In genomic region chr10:35446439-35446838, GRCh38 we compare ENCODE assay signal across 15 cellular contexts.
A peak's percentile ranks its signal among the peaks of the same experiment; 100 is the strongest.
DNase-seq lines count a peak whose midpoint lies in the region; ATAC-seq and TF ChIP-seq lines count a peak whose summit lies in the region.
"Had no signal": no experiment of that assay in that cellular context is flagged by ENCODE, and none has a peak within 500 bp of the region (broad histone marks: within the 10 kb centered on the region; RNA-seq: fewer than 3 reads in every experiment).

No MANE protein-coding gene starts in this region.

- TF ChIP-seq CTCF in Loucy (conservative IDR thresholded peaks at IDR 0.05; ENCODE audit: low read length) (no peak), endothelial cell (IDR thresholded peaks at IDR 0.05; ENCODE audit: unreplicated experiment) (no peak), osteocyte (IDR thresholded peaks at IDR 0.05) (no peak)

- peaks cover 26 to 70% (median 61%) of the 10 kb centered on the region in 4 donors for H3K4me1 Mint-ChIP-seq in CD4-positive, CD25-positive, alpha-beta regulatory T cell
- peaks cover 65% of the 10 kb centered on the region for H3K4me1 Mint-ChIP-seq in endothelial cell (ENCODE audit: unreplicated experiment)
- H3K4me1 Mint-ChIP-seq in osteocyte (ENCODE audit: unreplicated experiment): peaks cover 57% of the 10 kb centered on the region

- no peaks in the 10 kb centered on the region for H3K36me3 ChIP-seq in CD4-positive, CD25-positive, alpha-beta regulatory T cell (ENCODE audit: control insufficient read depth, insufficient read depth, low read length)
- H3K36me3 ChIP-seq in Loucy (ENCODE audit: insufficient read depth, low read length) (no peaks in the 10 kb centered on the region), Karpas-422 (ENCODE audit: insufficient read depth, low read length) (no peaks in the 10 kb centered on the region)
- H3K36me3 ChIP-seq: thoracic aorta had no signal

- no peak for DNase-seq in CD4-positive, CD25-positive, alpha-beta regulatory T cell
- DNase-seq in endothelial cell (ENCODE audit: low spot score): no peak
- DNase-seq in osteocyte (ENCODE audit: extremely low spot score, unreplicated experiment): no peak
- DNase-seq in SIG-M5 (lab: John Stamatoyannopoulos, UW): no peak
- no peak for DNase-seq in C1 segment of cervical spinal cord (lab: John Stamatoyannopoulos, UW)
- DNase-seq in Karpas-422: no peak
- DNase-seq: mesendoderm; NCI-H1417; NCI-H2171; NCI-H82; stimulated activated CD4-positive, alpha-beta T cell treated with anti-CD3 and anti-CD28 coated beads, Interleukin-4, amount 100 ng/mL, for 4 hours had no signal

- no peak overlapping the region for H3K4me3 ChIP-seq in CD4-positive, CD25-positive, alpha-beta regulatory T cell (ENCODE audit: low read depth, low read length)
- H3K4me3 ChIP-seq in Loucy (ENCODE audit: low read length, poor library complexity, severe bottlenecking) (peak overlapping the region; percentile 55), Karpas-422 (ENCODE audit: low read length) (no peak overlapping the region)
- H3K4me3 ChIP-seq: thoracic aorta had no signal

- no peaks in the 10 kb centered on the region for H3K27me3 ChIP-seq in CD4-positive, CD25-positive, alpha-beta regulatory T cell (ENCODE audit: control insufficient read depth, insufficient read depth, low read length)
- H3K27me3 ChIP-seq in Loucy (ENCODE audit: insufficient read depth, low read length, poor library complexity, severe bottlenecking) (no peaks in the 10 kb centered on the region), Karpas-422 (ENCODE audit: low read length) (0 out of 2 replicates have a peak, but pooled peaks cover 3% of the 10 kb centered on the region)

- H3K36me3 Mint-ChIP-seq in CD4-positive, CD25-positive, alpha-beta regulatory T cell: peaks cover 10% of the 10 kb centered on the region
- peaks cover 48% of the 10 kb centered on the region for H3K36me3 Mint-ChIP-seq in endothelial cell (ENCODE audit: low read depth, unreplicated experiment)
- peaks cover 4% of the 10 kb centered on the region for H3K36me3 Mint-ChIP-seq in osteocyte (ENCODE audit: unreplicated experiment)

- ATAC-seq in CD4-positive, CD25-positive, alpha-beta regulatory T cell (ENCODE audit: low read depth in 2 of 2): no peak
- ATAC-seq in GM21528 (IDR thresholded peaks at IDR 0.05; ENCODE audit: low FRiP score, unreplicated experiment): no peak
- ATAC-seq: WTC11 had no signal

- H3K4me2 ChIP-seq in Loucy (ENCODE audit: low read depth, low read length, poor library complexity, severe bottlenecking) (peak overlapping the region; percentile 71), Karpas-422 (ENCODE audit: low read depth, low read length, poor library complexity, severe bottlenecking) (no peak overlapping the region)

- H3F3A ChIP-seq in Loucy (ENCODE audit: low read depth): peaks cover 8% of the 10 kb centered on the region; the same call in 1 of the 2 replicates

- peak overlapping the region in 1 of 4 donors; percentile 15 for H3K4me3 Mint-ChIP-seq in CD4-positive, CD25-positive, alpha-beta regulatory T cell
- no peak overlapping the region for H3K4me3 Mint-ChIP-seq in endothelial cell (ENCODE audit: unreplicated experiment)
- no peak overlapping the region for H3K4me3 Mint-ChIP-seq in osteocyte (ENCODE audit: unreplicated experiment)
- H3K4me3 Mint-ChIP-seq: WTC11 had no signal

- no peak overlapping the region for H2AFZ ChIP-seq in Loucy (ENCODE audit: low read length)
- no peak overlapping the region for H2AFZ ChIP-seq in Karpas-422 (ENCODE audit: low read length)

- H3K9me3 ChIP-seq in CD4-positive, CD25-positive, alpha-beta regulatory T cell (ENCODE audit: control insufficient read depth in 2 of 2, low read length in 2 of 2): peaks cover 30 to 40% of the 10 kb centered on the region in 2 experiments
- H3K9me3 ChIP-seq in Loucy (ENCODE audit: insufficient read depth, low read depth, low read length): peaks cover 15% of the 10 kb centered on the region; the same call in 1 of the 2 replicates
- H3K9me3 ChIP-seq in Karpas-422 (ENCODE audit: low read length): peaks cover 18% of the 10 kb centered on the region

- H3K27ac ChIP-seq in CD4-positive, CD25-positive, alpha-beta regulatory T cell (ENCODE audit: insufficient read depth, low read length, poor library complexity, severe bottlenecking): no peak overlapping the region
- H3K27ac ChIP-seq in Karpas-422 (ENCODE audit: low read length): no peak overlapping the region

- no peaks in the 10 kb centered on the region for H3K9me2 ChIP-seq in Loucy (replicated peaks; ENCODE audit: low read depth, low read length)
- H3K9me2 ChIP-seq in Karpas-422 (replicated peaks; ENCODE audit: insufficient read depth, low read length): no peaks in the 10 kb centered on the region

- peaks cover 0 to 39% (median 8%) of the 10 kb centered on the region in 7 donors for H3K9me3 Mint-ChIP-seq in CD4-positive, CD25-positive, alpha-beta regulatory T cell
- H3K9me3 Mint-ChIP-seq in endothelial cell (ENCODE audit: unreplicated experiment): peaks cover 21% of the 10 kb centered on the region
- H3K9me3 Mint-ChIP-seq in osteocyte (ENCODE audit: unreplicated experiment): peaks cover 16% of the 10 kb centered on the region

- H3K9ac ChIP-seq in Loucy (ENCODE audit: low read depth, low read length, poor library complexity, severe bottlenecking) (peak overlapping the region; percentile 50), Karpas-422 (ENCODE audit: low read length) (no peak overlapping the region)

- H3K4me1 ChIP-seq in CD4-positive, CD25-positive, alpha-beta regulatory T cell (ENCODE audit: control insufficient read depth, insufficient read depth, low read length, poor library complexity, severe bottlenecking): peaks cover 48% of the 10 kb centered on the region
- H3K4me1 ChIP-seq in Loucy (ENCODE audit: insufficient read depth, low read length, poor library complexity, severe bottlenecking): peaks cover 75% of the 10 kb centered on the region
- peaks cover 6% of the 10 kb centered on the region; the same call in 1 of the 2 replicates for H3K4me1 ChIP-seq in Karpas-422 (ENCODE audit: low read length)

- H3K79me2 ChIP-seq in Loucy (ENCODE audit: insufficient read depth, low read length) (peaks cover 97% of the 10 kb centered on the region), Karpas-422 (ENCODE audit: low read length) (peaks cover 4% of the 10 kb centered on the region; the same call in 1 of the 2 replicates)

- H3K27me3 Mint-ChIP-seq in CD4-positive, CD25-positive, alpha-beta regulatory T cell: no peaks in the 10 kb centered on the region
- peaks cover 34% of the 10 kb centered on the region for H3K27me3 Mint-ChIP-seq in endothelial cell (ENCODE audit: unreplicated experiment)
- H3K27me3 Mint-ChIP-seq in osteocyte (ENCODE audit: unreplicated experiment): no peaks in the 10 kb centered on the region

- peak overlapping the region; percentile 10 to 93 (median 52) for H3K27ac Mint-ChIP-seq in CD4-positive, CD25-positive, alpha-beta regulatory T cell
- peak overlapping the region; percentile 68 for H3K27ac Mint-ChIP-seq in endothelial cell (ENCODE audit: unreplicated experiment)
- peak overlapping the region; percentile 21 for H3K27ac Mint-ChIP-seq in osteocyte (ENCODE audit: unreplicated experiment)
- H3K27ac Mint-ChIP-seq: WTC11 had no signal

- peaks cover 14% of the 10 kb centered on the region for H4K20me1 ChIP-seq in Loucy (ENCODE audit: insufficient read depth, low read length, poor library complexity, severe bottlenecking)
- peaks cover 42% of the 10 kb centered on the region for H4K20me1 ChIP-seq in Karpas-422 (ENCODE audit: insufficient read depth, low read depth, low read length)
